11 cellular contexts compared by ENCODE assay signal in the genomic region with DNA sequence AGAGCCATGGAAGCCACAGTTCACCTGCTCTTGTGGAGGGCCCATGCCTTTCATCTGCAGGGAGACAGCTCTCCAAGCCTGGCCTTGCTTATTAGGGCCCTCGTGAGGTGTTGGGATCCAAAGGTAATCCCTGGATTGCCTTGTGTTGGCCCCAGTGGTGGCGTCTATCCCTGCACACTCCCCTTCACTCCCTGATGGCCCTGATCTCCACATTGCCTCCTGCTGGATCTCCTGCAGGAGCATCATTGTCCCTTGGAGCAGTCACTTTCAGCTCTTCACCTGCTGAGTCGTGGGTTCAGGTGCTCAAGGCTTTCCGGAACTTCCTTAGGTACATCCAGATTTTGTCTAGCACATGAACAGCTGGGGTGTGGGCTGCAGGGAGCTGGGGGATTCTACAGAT. TPM values are rescaled to one million over a fixed set of nuclear protein-coding genes. Genes with fewer than 3 reads are reported as not detected.
DNase-seq lines count a peak whose midpoint lies in the region; ATAC-seq, FAIRE-seq and TF ChIP-seq lines count a peak whose summit lies in the region.
"Had no signal": no experiment of that assay in that cellular context is flagged by ENCODE, and none has a peak within 500 bp of the region (broad histone marks: within the 10 kb centered on the region; RNA-seq: fewer than 3 reads in every experiment).

No MANE protein-coding gene starts in this region.

- no peaks in the 10 kb centered on the region for H4K20me1 ChIP-seq in endothelial cell of umbilical vein (replicated peaks; ENCODE audit: control insufficient read depth, extremely low read depth, insufficient read depth, low read length)

- FAIRE-seq in endothelial cell of umbilical vein (lab: Jason Lieb, UNC): no peak
- FAIRE-seq: GM18507 had no signal

- H3K9me3 ChIP-seq in BE2C (no peaks in the 10 kb centered on the region), RWPE2 (ENCODE audit: severe bottlenecking) (no peaks in the 10 kb centered on the region), endothelial cell of umbilical vein (replicated peaks; ENCODE audit: control insufficient read depth, insufficient read depth, low read length) (no peaks in the 10 kb centered on the region), gastrocnemius medialis (no peaks in the 10 kb centered on the region)

- CTCF ChIA-PET in endothelial cell of umbilical vein (lab: Charles Lee): interaction anchor here (1.0 to 5.2 kb wide), 12 partner anchors 8 to 176 kb away, joined by 3 to 213 read pairs (median 4); partner anchors contain the start of gene C15orf39

- peak overlapping the region; percentile 87 for H3K9ac ChIP-seq in endothelial cell of umbilical vein (replicated peaks; ENCODE audit: extremely low read depth, insufficient read depth, low read length)

- TF ChIP-seq POLR2A in endothelial cell of umbilical vein (IDR thresholded peaks at IDR 0.05; ENCODE audit: low read depth, low read length): no peak
- no peak for TF ChIP-seq POLR2A in gastrocnemius medialis (IDR thresholded peaks at IDR 0.05)

- in situ Hi-C loops in gastrocnemius medialis (cut with MboI; ENCODE audit: low sequenced_read_pairs in 4 of 4): no loop called here

- ATAC-seq in RWPE2 (ENCODE audit: low read depth): no peak
- no peak for ATAC-seq in gastrocnemius medialis
- ATAC-seq in HG03521 (IDR thresholded peaks at IDR 0.05; ENCODE audit: unreplicated experiment): no peak

- H3K9me1 ChIP-seq in endothelial cell of umbilical vein (replicated peaks; ENCODE audit: control insufficient read depth, extremely low read depth, insufficient read depth, low read length): no peaks in the 10 kb centered on the region

- H3K27me3 ChIP-seq in BE2C (no peaks in the 10 kb centered on the region), RWPE2 (ENCODE audit: insufficient read depth, poor library complexity, severe bottlenecking) (no peaks in the 10 kb centered on the region), endothelial cell of umbilical vein (ENCODE audit: control insufficient read depth in 2 of 2, insufficient read depth in 2 of 2, low read length in 2 of 2) (no peaks in the 10 kb centered on the region), gastrocnemius medialis (no peaks in the 10 kb centered on the region)

- H3K4me1 ChIP-seq in BE2C: peaks cover 7% of the 10 kb centered on the region
- peaks cover 22% of the 10 kb centered on the region for H3K4me1 ChIP-seq in RWPE2 (ENCODE audit: insufficient read depth, poor library complexity, severe bottlenecking)
- H3K4me1 ChIP-seq in endothelial cell of umbilical vein (ENCODE audit: control insufficient read depth, extremely low read depth, insufficient read depth, low read length): peaks cover 37% of the 10 kb centered on the region
- H3K4me1 ChIP-seq in gastrocnemius medialis: peaks cover 16 to 28% of the 10 kb centered on the region in 2 donors

- TSS peak; percentile 3 for BruUV-seq in endothelial cell of umbilical vein (replicated peaks; lab: Mats Ljungman, UMichigan)

- H3K4me3 ChIP-seq in BE2C (ENCODE audit: low read depth, low read length): no peak overlapping the region
- no peak overlapping the region for H3K4me3 ChIP-seq in RWPE2 (ENCODE audit: severe bottlenecking)
- H3K4me3 ChIP-seq in endothelial cell of umbilical vein (replicated peaks in 1 of 3; ENCODE audit: insufficient read depth in 1 of 3, low read depth in 1 of 3, low read length in 3 of 3): no peak overlapping the region
- no peak overlapping the region for H3K4me3 ChIP-seq in gastrocnemius medialis

- POLR2A ChIA-PET in endothelial cell of umbilical vein (lab: Charles Lee): interaction anchor here (1.8 to 2.9 kb wide), 3 partner anchors 13 to 174 kb away, joined by 12 to 20 read pairs (median 14); partner anchors contain the start of gene C15orf39

- no peak for DNase-seq in BE2C
- no peak for DNase-seq in RWPE2 (ENCODE audit: low spot score)
- DNase-seq in endothelial cell of umbilical vein (ENCODE audit: low read depth, low spot score): no peak
- no peak for DNase-seq in gastrocnemius medialis
- no peak for DNase-seq in activated CD4-positive, CD25-positive, alpha-beta regulatory T cell (lab: John Stamatoyannopoulos, UW)
- DNase-seq in midbrain (lab: John Stamatoyannopoulos, UW): no peak
- DNase-seq in activated CD4-positive, alpha-beta T cell treated with anti-CD3 and anti-CD28 coated beads for 48 hours: no peak
- DNase-seq: NCI-H345, OCI-M1 had no signal

- H3K79me2 ChIP-seq in endothelial cell of umbilical vein (ENCODE audit: control insufficient read depth, insufficient read depth, low read length): no peaks in the 10 kb centered on the region

- no peak overlapping the region for H2AFZ ChIP-seq in endothelial cell of umbilical vein (ENCODE audit: low read depth, low read length)

- H3K4me2 ChIP-seq in endothelial cell of umbilical vein (ENCODE audit: insufficient read depth, low read length): peak overlapping the region; percentile 67

- intact Hi-C loops in endothelial cell of umbilical vein (cut with micrococcal nuclease) (loop anchor here (5.0 kb wide), 1 partner anchor 337 kb away; the partner anchor contains the start of gene MAN2C1), gastrocnemius medialis (cut with DNase I; ENCODE audit: low total_unique reads) (no loop called here)

- dilution Hi-C loops in endothelial cell of umbilical vein (cut with MboI; ENCODE audit: extremely low pct_ligation_motif_present, low sequenced_read_pairs): no loop called here

- H3K27ac ChIP-seq in RWPE2 (ENCODE audit: poor library complexity, severe bottlenecking) (peak overlapping the region; percentile 69), endothelial cell of umbilical vein (ENCODE audit: insufficient read depth, low read depth, low read length) (peak overlapping the region; percentile 99), gastrocnemius medialis (peak overlapping the region; percentile 29 to 70 (median 62))

- peak; percentile 37 for TF ChIP-seq CTCF in BE2C (IDR thresholded peaks at IDR 0.05; ENCODE audit: low read depth, low read length)
- no peak for TF ChIP-seq CTCF in RWPE2 (IDR thresholded peaks at IDR 0.05; ENCODE audit: poor library complexity, severe bottlenecking)
- TF ChIP-seq CTCF in endothelial cell of umbilical vein (IDR thresholded peaks at IDR 0.05; ENCODE audit: extremely low read depth in 1 of 2, insufficient read depth in 1 of 2, low read depth in 1 of 2, low read length in 2 of 2): no peak
- no peak for TF ChIP-seq CTCF in gastrocnemius medialis (IDR thresholded peaks at IDR 0.05 in 4 of 5, conservative IDR thresholded peaks at IDR 0.05 in 1 of 5)

- H3K36me3 ChIP-seq in BE2C: 0 out of 2 replicates have a peak, but pooled peaks cover 2% of the 10 kb centered on the region
- peaks cover 8% of the 10 kb centered on the region; the same call in 1 of the 2 replicates for H3K36me3 ChIP-seq in RWPE2 (ENCODE audit: low read depth)
- H3K36me3 ChIP-seq in endothelial cell of umbilical vein (ENCODE audit: control insufficient read depth in 2 of 2, extremely low read depth in 1 of 2, insufficient read depth in 2 of 2, low read length in 2 of 2): no peaks in the 10 kb centered on the region
- H3K36me3 ChIP-seq in gastrocnemius medialis: no peaks in the 10 kb centered on the region

TF ChIP-seq in endothelial cell of umbilical vein, 7 proteins besides CTCF, POLR2A, EP300 and RAD21:
- TF ChIP-seq JUN (IDR thresholded peaks at IDR 0.05; ENCODE audit: borderline replicate concordance, insufficient read depth, insufficient read length, low read depth) (no peak), POLR2AphosphoS5 (IDR thresholded peaks at IDR 0.05; ENCODE audit: insufficient read depth, low read depth, low read length) (no peak), GATA2 (IDR thresholded peaks at IDR 0.05; ENCODE audit: insufficient read depth, insufficient read length, low read depth, low read length) (no peak), FOS (IDR thresholded peaks at IDR 0.05; ENCODE audit: borderline replicate concordance, insufficient read depth, low read length) (no peak), EZH2 (IDR thresholded peaks at IDR 0.05; ENCODE audit: borderline replicate concordance, low read depth, low read length, severe bottlenecking) (no peak), MYC (IDR thresholded peaks at IDR 0.05; ENCODE audit: low read depth, low read length) (no peak), MAX (IDR thresholded peaks at IDR 0.05; ENCODE audit: insufficient read depth, insufficient read length) (no peak)

RNA-seq across cellular contexts. Expression of gene PPCDC, which starts 7.0 kb away (rescaled TPM):
- polyA plus RNA-seq in BE2C (2012; ENCODE audit: insufficient read depth, insufficient read length, low read depth): 37.0 TPM
- total RNA-seq in endothelial cell of umbilical vein (14.5 and 16.8 TPM in 2 replicates), gastrocnemius medialis (10 to 100 TPM in 2 of 4 donors, 1 to 10 TPM in 2; 5.5 to 20.2 (median 11.9) TPM)
- 21.4 and 23.0 TPM in 2 replicates for polyA plus RNA-seq in endothelial cell of umbilical vein
- 16.5 and 19.6 TPM in 2 replicates for polyA plus RNA-seq in endothelial cell of umbilical vein (2011; cell fraction: cytosol; rRNA removed)
- polyA plus RNA-seq in endothelial cell of umbilical vein (2011; cell fraction: nucleus; rRNA removed): 24.6 and 25.8 TPM in 2 replicates
- 8.5 and 9.2 TPM in 2 replicates for polyA plus RNA-seq in endothelial cell of umbilical vein (2012)
- polyA minus RNA-seq in endothelial cell of umbilical vein: 10.1 and 13.0 TPM in 2 replicates
- polyA minus RNA-seq in endothelial cell of umbilical vein (2011; cell fraction: cytosol; rRNA and poly(A)+ RNA removed): 7.5 TPM
- polyA minus RNA-seq in endothelial cell of umbilical vein (2011; cell fraction: nucleus; rRNA and poly(A)+ RNA removed): 20.7 and 24.6 TPM in 2 replicates

RNA-seq across cellular contexts. Expression of gene SCAMP5, which starts 35.1 kb away (rescaled TPM):
- polyA plus RNA-seq in BE2C (2012; ENCODE audit: insufficient read depth, insufficient read length, low read depth): 261 TPM
- total RNA-seq in endothelial cell of umbilical vein (1.9 and 4.4 TPM in 2 replicates), gastrocnemius medialis (under 1 TPM in 1 of 4 donors, not detected in 3; 0.47 TPM)
- polyA plus RNA-seq in endothelial cell of umbilical vein: 5.9 and 6.2 TPM in 2 replicates
- polyA plus RNA-seq in endothelial cell of umbilical vein (2011; cell fraction: cytosol; rRNA removed): 3.3 and 3.4 TPM in 2 replicates
- 4.5 and 5.2 TPM in 2 replicates for polyA plus RNA-seq in endothelial cell of umbilical vein (2011; cell fraction: nucleus; rRNA removed)
- 3.3 and 3.7 TPM in 2 replicates for polyA plus RNA-seq in endothelial cell of umbilical vein (2012)
- polyA minus RNA-seq in endothelial cell of umbilical vein: 3.2 and 5.8 TPM in 2 replicates
- 4.6 TPM for polyA minus RNA-seq in endothelial cell of umbilical vein (2011; cell fraction: cytosol; rRNA and poly(A)+ RNA removed)
- polyA minus RNA-seq in endothelial cell of umbilical vein (2011; cell fraction: nucleus; rRNA and poly(A)+ RNA removed): 1.0 and 2.9 TPM in 2 replicates
